Comparison of ENCODE assay signal across 11 cellular contexts in the genomic region with DNA sequence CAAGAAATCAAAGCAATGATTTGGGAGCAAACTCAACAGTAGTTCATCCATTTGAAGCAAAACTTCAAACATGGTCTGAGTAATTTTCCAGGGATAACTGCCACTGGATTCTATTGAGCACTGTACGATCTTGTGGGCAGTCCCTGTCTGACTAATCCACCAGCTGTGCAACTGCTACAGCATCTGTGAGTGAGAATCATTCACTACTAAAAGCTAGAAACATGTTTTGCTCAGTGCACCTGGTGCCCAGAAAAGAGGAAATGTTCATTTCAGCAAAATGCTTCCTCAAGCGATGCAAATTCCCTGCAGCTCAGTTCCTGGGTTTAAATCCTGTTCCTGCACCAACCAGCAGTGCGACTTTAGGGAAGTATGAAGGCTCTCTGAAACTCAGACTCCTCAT.
A peak's percentile ranks its signal among the peaks of the same experiment; 100 is the strongest.
DNase-seq lines count a peak whose midpoint lies in the region; ATAC-seq and TF ChIP-seq lines count a peak whose summit lies in the region.
"Had no signal": no experiment of that assay in that cellular context is flagged by ENCODE, and none has a peak within 500 bp of the region (broad histone marks: within the 10 kb centered on the region; RNA-seq: fewer than 3 reads in every experiment).

No MANE protein-coding gene starts in this region.

- no peak overlapping the region for H3K4me3 ChIP-seq in astrocyte of the spinal cord (ENCODE audit: low read depth, low read length)

- in situ Hi-C loops in astrocyte of the spinal cord (cut with HindIII; ENCODE audit: low sequenced_read_pairs): no loop called here

- DNase-seq in astrocyte of the spinal cord (ENCODE audit: low read depth, low spot score) (peak; percentile 40), NCI-H748 (lab: John Stamatoyannopoulos, UW; ENCODE audit: unreplicated experiment) (no peak), HEK293T (ENCODE audit: extremely low spot score) (no peak), substantia nigra (lab: John Stamatoyannopoulos, UW) (no peak), NCI-H1092 (lab: John Stamatoyannopoulos, UW) (no peak)
- DNase-seq: cerebellar nuclear complex, COR-L47, NCI-H146 had no signal

- no peak overlapping the region for H3K27ac ChIP-seq in substantia nigra (ENCODE audit: low read depth, low read length, poor library complexity, severe bottlenecking)

- POLR2A ChIA-PET in HEK293T (lab: Yijun Ruan, JAX): no interaction called here

- TF ChIP-seq CTCF in astrocyte of the spinal cord (IDR thresholded peaks at IDR 0.05; ENCODE audit: low read depth, low read length): no peak

- CTCF ChIA-PET in HEK293T (lab: Yijun Ruan, JAX): interaction anchor here (1.0 kb wide), 1 partner anchor 9 kb away, joined by 3 read pairs; no protein-coding TSS in a partner anchor

- ATAC-seq in GM18498 (IDR thresholded peaks at IDR 0.05; ENCODE audit: unreplicated experiment) (peak; percentile 84), GM21515 (IDR thresholded peaks at IDR 0.05; ENCODE audit: unreplicated experiment) (peak; percentile 99), HG03135 (IDR thresholded peaks at IDR 0.05; ENCODE audit: unreplicated experiment) (peak; percentile 90)

TF ChIP-seq in HEK293T, 16 proteins besides CTCF, POLR2A, EP300 and RAD21:
- TF ChIP-seq TARDBP (IDR thresholded peaks at IDR 0.05): no peak
- TF ChIP-seq NFRKB (IDR thresholded peaks at IDR 0.05): no peak
- TF ChIP-seq SUZ12 (IDR thresholded peaks at IDR 0.05): no peak
- TF ChIP-seq ARNT (IDR thresholded peaks at IDR 0.05): no peak
- no peak for TF ChIP-seq HDGF (IDR thresholded peaks at IDR 0.05; ENCODE audit: borderline replicate concordance)
- no peak for TF ChIP-seq ZNF384 (IDR thresholded peaks at IDR 0.05)
- TF ChIP-seq LEF1 (IDR thresholded peaks at IDR 0.05; ENCODE audit: borderline replicate concordance): no peak
- TF ChIP-seq FOXA1 (IDR thresholded peaks at IDR 0.05): no peak
- TF ChIP-seq ELF4 (IDR thresholded peaks at IDR 0.05): no peak
- TF ChIP-seq CTBP1 (IDR thresholded peaks at IDR 0.05; ENCODE audit: borderline replicate concordance): no peak
- TF ChIP-seq SP1 (IDR thresholded peaks at IDR 0.05): no peak
- TF ChIP-seq, protein P1, sequence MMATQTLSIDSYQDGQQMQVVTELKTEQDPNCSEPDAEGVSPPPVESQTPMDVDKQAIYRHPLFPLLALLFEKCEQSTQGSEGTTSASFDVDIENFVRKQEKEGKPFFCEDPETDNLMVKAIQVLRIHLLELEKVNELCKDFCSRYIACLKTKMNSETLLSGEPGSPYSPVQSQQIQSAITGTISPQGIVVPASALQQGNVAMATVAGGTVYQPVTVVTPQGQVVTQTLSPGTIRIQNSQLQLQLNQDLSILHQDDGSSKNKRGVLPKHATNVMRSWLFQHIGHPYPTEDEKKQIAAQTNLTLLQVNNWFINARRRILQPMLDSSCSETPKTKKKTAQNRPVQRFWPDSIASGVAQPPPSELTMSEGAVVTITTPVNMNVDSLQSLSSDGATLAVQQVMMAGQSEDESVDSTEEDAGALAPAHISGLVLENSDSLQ (IDR thresholded peaks at IDR 0.05): no peak
- TF ChIP-seq BHLHE40 (IDR thresholded peaks at IDR 0.05; ENCODE audit: borderline replicate concordance): no peak
